In the genomic region with DNA sequence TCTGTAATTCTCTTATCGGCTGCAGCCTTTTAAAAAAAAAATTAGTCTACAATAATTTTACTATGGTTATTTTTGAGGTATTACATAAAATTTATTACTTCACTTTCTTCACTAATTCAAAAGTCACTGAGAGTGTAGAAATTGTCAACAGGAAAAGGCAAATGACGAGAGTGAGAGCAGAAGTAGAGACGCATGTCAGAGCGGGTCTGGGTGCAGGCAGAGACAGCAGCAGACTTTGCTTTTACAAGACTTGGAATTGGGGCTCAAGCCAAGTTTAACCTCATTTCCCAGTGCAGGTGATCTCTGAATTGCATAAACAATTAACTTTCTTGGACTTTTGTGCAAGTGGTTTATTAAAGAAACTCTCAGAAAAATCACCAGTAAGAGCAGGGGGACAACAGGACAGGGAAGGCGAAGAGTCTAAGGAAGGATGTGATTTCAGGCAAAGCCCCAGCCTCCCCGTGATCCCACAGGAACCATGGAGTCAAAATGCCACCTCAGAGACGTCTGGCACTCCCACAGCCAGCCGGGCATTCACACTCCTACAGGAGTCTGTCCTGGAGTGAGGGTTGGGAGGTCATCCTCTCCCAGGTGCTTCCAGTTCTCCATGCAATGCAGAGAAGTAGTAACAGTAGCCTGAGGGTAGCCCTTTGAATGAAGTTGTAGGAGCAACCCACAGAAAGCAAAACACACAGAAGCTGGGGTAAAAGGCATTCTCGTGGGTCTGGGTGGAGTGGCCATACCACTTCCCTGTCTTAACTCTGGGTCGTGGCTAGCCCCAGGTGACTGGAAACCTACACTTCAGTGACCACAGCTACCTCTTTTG, we compare ENCODE assay signal across 15 cellular contexts.
DNase-seq lines count a peak whose midpoint lies in the region; ATAC-seq and TF ChIP-seq lines count a peak whose summit lies in the region.
"Had no signal": no experiment of that assay in that cellular context is flagged by ENCODE, and none has a peak within 500 bp of the region (broad histone marks: within the 10 kb centered on the region; RNA-seq: fewer than 3 reads in every experiment).

No MANE protein-coding gene starts in this region.

- peak; percentile 46 for ATAC-seq in HG03175 (IDR thresholded peaks at IDR 0.05; ENCODE audit: unreplicated experiment)
- peak; percentile 79 for ATAC-seq in activated naive CD8-positive, alpha-beta T cell treated with anti-CD3 and anti-CD28 coated beads, Interleukin-2, amount 10 ng/mL, durations not matched to agents 7 days and 5 days (ENCODE audit: low read depth)
- ATAC-seq in naive B cell (ENCODE audit: low read depth in 2 of 2) = peak; percentile 37 to 91
- ATAC-seq in GM18520 (IDR thresholded peaks at IDR 0.05; ENCODE audit: unreplicated experiment) = no peak
- no peak for ATAC-seq in GM21737 (IDR thresholded peaks at IDR 0.05; ENCODE audit: unreplicated experiment)
- ATAC-seq: right cardiac atrium had no signal

- H3K4me1 Mint-ChIP-seq in Calu3 (ENCODE audit: low read depth, unreplicated experiment) (peaks cover 36% of the 10 kb centered on the region), naive B cell (peaks cover 9 to 14% (median 11%) of the 10 kb centered on the region in 3 donors)
- H3K4me1 Mint-ChIP-seq in activated naive CD8-positive, alpha-beta T cell treated with anti-CD3 and anti-CD28 coated beads, Interleukin-2, amount 10 ng/mL, durations not matched to agents 7 days and 5 days = peaks cover 16% of the 10 kb centered on the region

- H3K4me1 ChIP-seq in colonic mucosa = no peaks in the 10 kb centered on the region
- H3K4me1 ChIP-seq: SJCRH30 had no signal

- H3K27me3 Mint-ChIP-seq in Calu3 (ENCODE audit: unreplicated experiment) (no peaks in the 10 kb centered on the region), naive B cell (no peaks in the 10 kb centered on the region)
- no peaks in the 10 kb centered on the region for H3K27me3 Mint-ChIP-seq in activated naive CD8-positive, alpha-beta T cell treated with anti-CD3 and anti-CD28 coated beads, Interleukin-2, amount 10 ng/mL, durations not matched to agents 7 days and 5 days
- H3K27me3 Mint-ChIP-seq: CD4-positive, alpha-beta memory T cell had no signal

- H3K27ac Mint-ChIP-seq in Calu3 (ENCODE audit: unreplicated experiment) = peak overlapping the region; percentile 31
- H3K27ac Mint-ChIP-seq in activated naive CD8-positive, alpha-beta T cell treated with anti-CD3 and anti-CD28 coated beads, Interleukin-2, amount 10 ng/mL, durations not matched to agents 7 days and 5 days = peak overlapping the region; percentile 93
- H3K27ac Mint-ChIP-seq in naive B cell = peak overlapping the region in 4 of 6 donors; percentile 79 to 98 (median 96)

- no peaks in the 10 kb centered on the region for H3K27me3 ChIP-seq in colonic mucosa
- H3K27me3 ChIP-seq: SJCRH30 had no signal

- POLR2A ChIA-PET in activated naive CD8-positive, alpha-beta T cell treated with anti-CD3 and anti-CD28 coated beads, Interleukin-2, amount 10 ng/mL, durations not matched to agents 7 days and 5 days (lab: Charles Lee) = interaction anchor here (1.2 kb wide), 1 partner anchor 13 kb away, joined by 3 read pairs; no protein-coding TSS in a partner anchor

- DNase-seq in Calu3 (no peak), naive B cell (peak; percentile 57), 8988T (no peak), colonic mucosa (no peak)
- DNase-seq in activated naive CD8-positive, alpha-beta T cell treated with anti-CD3 and anti-CD28 coated beads, Interleukin-2, amount 10 ng/mL, durations not matched to agents 7 days and 5 days = peak; percentile 34
- DNase-seq: activated gamma-delta T cell; CD4-positive, alpha-beta memory T cell; NCI-H1092; SJCRH30; WERI-Rb-1 had no signal

- H3K9me3 Mint-ChIP-seq in Calu3 (ENCODE audit: low read depth, unreplicated experiment) = no peaks in the 10 kb centered on the region
- no peaks in the 10 kb centered on the region for H3K9me3 Mint-ChIP-seq in activated naive CD8-positive, alpha-beta T cell treated with anti-CD3 and anti-CD28 coated beads, Interleukin-2, amount 10 ng/mL, durations not matched to agents 7 days and 5 days
- H3K9me3 Mint-ChIP-seq in naive B cell = peaks cover 0 to 3% (median 0%) of the 10 kb centered on the region in 7 donors

- intact Hi-C loops in Calu3 (cut with micrococcal nuclease; ENCODE audit: unreplicated experiment) (no loop called here), colonic mucosa (cut with DNase I) (no loop called here)

- CTCF ChIA-PET in Calu3 (lab: Charles Lee) = interaction anchor here (1.5 kb wide), 1 partner anchor 361 kb away, joined by 5 read pairs; no protein-coding TSS in a partner anchor

- H3K4me3 ChIP-seq in colonic mucosa = no peak overlapping the region
- H3K4me3 ChIP-seq: SJCRH30, thoracic aorta had no signal

- peaks cover 4% of the 10 kb centered on the region for H3K36me3 Mint-ChIP-seq in Calu3 (ENCODE audit: insufficient read depth, unreplicated experiment)
- peaks cover 3% of the 10 kb centered on the region for H3K36me3 Mint-ChIP-seq in activated naive CD8-positive, alpha-beta T cell treated with anti-CD3 and anti-CD28 coated beads, Interleukin-2, amount 10 ng/mL, durations not matched to agents 7 days and 5 days
- H3K36me3 Mint-ChIP-seq in naive B cell = no peaks in the 10 kb centered on the region
- H3K36me3 Mint-ChIP-seq: CD4-positive, alpha-beta memory T cell had no signal

- no TSS peak for BruUV-seq in Calu3 (replicated peaks; lab: Mats Ljungman, UMichigan)

- no peaks in the 10 kb centered on the region for H3K9me3 ChIP-seq in colonic mucosa
- H3K9me3 ChIP-seq: SJCRH30, thoracic aorta had no signal

- no peak overlapping the region for H3K9ac ChIP-seq in colonic mucosa (ENCODE audit: low read depth in 2 of 2, low read length in 2 of 2)

- no peak overlapping the region for H3K27ac ChIP-seq in colonic mucosa
- H3K27ac ChIP-seq: SJCRH30, thoracic aorta, WERI-Rb-1 had no signal

- H3K4me3 Mint-ChIP-seq in Calu3 (ENCODE audit: low read depth, unreplicated experiment) (no peak overlapping the region), naive B cell (peak overlapping the region in 6 of 8 donors; percentile 70 to 90 (median 83))
- H3K4me3 Mint-ChIP-seq in activated naive CD8-positive, alpha-beta T cell treated with anti-CD3 and anti-CD28 coated beads, Interleukin-2, amount 10 ng/mL, durations not matched to agents 7 days and 5 days = peak overlapping the region; percentile 79

- no peaks in the 10 kb centered on the region for H3K36me3 ChIP-seq in colonic mucosa
- H3K36me3 ChIP-seq: SJCRH30, thoracic aorta, WERI-Rb-1 had no signal

- no peak for TF ChIP-seq CTCF in Calu3 (IDR thresholded peaks at IDR 0.05; ENCODE audit: unreplicated experiment)
- TF ChIP-seq CTCF in colonic mucosa (IDR thresholded peaks at IDR 0.05) = no peak

Comparison
In these comparisons a context has a peak if more than half of its experiments do, and no peak if none do; other contexts are left out.
1. DNase-seq: peak in activated naive CD8-positive, alpha-beta T cell treated with anti-CD3 and anti-CD28 coated beads, Interleukin-2, amount 10 ng/mL, durations not matched to agents 7 days and 5 days (single experiment) and naive B cell (single experiment); none in Calu3 (single experiment), 8988T (single experiment) and colonic mucosa (single experiment).
2. H3K27ac Mint-ChIP-seq: peak in every context shown above with its lines; median percentile 96 in naive B cell; 93 in activated naive CD8-positive, alpha-beta T cell treated with anti-CD3 and anti-CD28 coated beads, Interleukin-2, amount 10 ng/mL, durations not matched to agents 7 days and 5 days; 31 in Calu3.
3. ATAC-seq: peak in HG03175 (single experiment), activated naive CD8-positive, alpha-beta T cell treated with anti-CD3 and anti-CD28 coated beads, Interleukin-2, amount 10 ng/mL, durations not matched to agents 7 days and 5 days (single experiment) and naive B cell (2 of 2); none in GM18520 (single experiment) and GM21737 (single experiment).